ENCODE assay signal across 18 cellular contexts in genomic region chr4:125787707-125788106, GRCh38.
DNase-seq lines count a peak whose midpoint lies in the region; ATAC-seq and TF ChIP-seq lines count a peak whose summit lies in the region.
"Had no signal": no experiment of that assay in that cellular context is flagged by ENCODE, and none has a peak within 500 bp of the region (broad histone marks: within the 10 kb centered on the region; RNA-seq: fewer than 3 reads in every experiment).

No MANE protein-coding gene starts in this region.

- H3K36me3 Mint-ChIP-seq in MCF 10A (ENCODE audit: insufficient read depth, unreplicated experiment) (no peaks in the 10 kb centered on the region), endodermal cell (ENCODE audit: low read depth) (no peaks in the 10 kb centered on the region)
- H3K36me3 Mint-ChIP-seq: T-cell had no signal

- TF ChIP-seq CTCF in MCF 10A (IDR thresholded peaks at IDR 0.05; ENCODE audit: unreplicated experiment) (peak; percentile 8), breast epithelium (IDR thresholded peaks at IDR 0.05) (no peak), IMR-90 (conservative IDR thresholded peaks at IDR 0.05; ENCODE audit: low read depth, low read length) (peak; percentile 31; the same call in 1 of the 2 replicates), endodermal cell (conservative IDR thresholded peaks at IDR 0.05) (peak; percentile 29), tibial artery (IDR thresholded peaks at IDR 0.05) (no peak)

- no TSS peak for BruUV-seq in MCF 10A (replicated peaks; lab: Mats Ljungman, UMichigan)
- BruUV-seq in IMR-90 (replicated peaks; lab: Mats Ljungman, UMichigan): no TSS peak

- dilution Hi-C loops in IMR-90 (cut with HindIII; ENCODE audit: low sequenced_read_pairs, unreplicated experiment): no loop called here

- H3K9me3 Mint-ChIP-seq in MCF 10A (ENCODE audit: unreplicated experiment) (no peaks in the 10 kb centered on the region), endodermal cell (no peaks in the 10 kb centered on the region)

- in situ Hi-C loops in IMR-90 (cut with MboI; ENCODE audit: low sequenced_read_pairs): no loop called here

- no peak overlapping the region for H3K56ac ChIP-seq in IMR-90 (ENCODE audit: extremely low read depth, insufficient read depth, low read length)

- no peaks in the 10 kb centered on the region for H3K9me3 ChIP-seq in breast epithelium
- no peaks in the 10 kb centered on the region for H3K9me3 ChIP-seq in IMR-90 (ENCODE audit: control insufficient read depth, insufficient read depth, low read length)
- H3K9me3 ChIP-seq in endodermal cell (ENCODE audit: control insufficient read depth, low read length): no peaks in the 10 kb centered on the region
- H3K9me3 ChIP-seq in tibial artery: no peaks in the 10 kb centered on the region
- H3K9me3 ChIP-seq: MG63 had no signal

- H2BK20ac ChIP-seq in IMR-90 (ENCODE audit: low read depth, low read length): no peak overlapping the region

- no peak overlapping the region for H2BK120ac ChIP-seq in IMR-90 (ENCODE audit: low read depth, low read length)

- no peak overlapping the region for H4K5ac ChIP-seq in IMR-90 (ENCODE audit: low read depth, low read length)

- no peak overlapping the region for H3K14ac ChIP-seq in IMR-90 (replicated peaks; ENCODE audit: low read depth, low read length)

- no peak overlapping the region for H2AFZ ChIP-seq in IMR-90 (replicated peaks; ENCODE audit: low read length, poor library complexity)
- H2AFZ ChIP-seq: PC-9 had no signal

- H3K4me1 Mint-ChIP-seq in MCF 10A (ENCODE audit: insufficient read depth, unreplicated experiment) (no peaks in the 10 kb centered on the region), endodermal cell (peaks cover 13% of the 10 kb centered on the region)
- H3K4me1 Mint-ChIP-seq: T-cell had no signal

- H3K36me3 ChIP-seq in breast epithelium (no peaks in the 10 kb centered on the region), IMR-90 (ENCODE audit: control insufficient read depth, insufficient read depth, low read length) (no peaks in the 10 kb centered on the region), endodermal cell (ENCODE audit: control insufficient read depth, insufficient read depth, low read length) (no peaks in the 10 kb centered on the region), tibial artery (no peaks in the 10 kb centered on the region)
- H3K36me3 ChIP-seq: MG63 had no signal

- no peaks in the 10 kb centered on the region for H3K4me1 ChIP-seq in breast epithelium
- H3K4me1 ChIP-seq in IMR-90 (ENCODE audit: control insufficient read depth, insufficient read depth, low read length): no peaks in the 10 kb centered on the region
- H3K4me1 ChIP-seq in endodermal cell (ENCODE audit: control insufficient read depth, insufficient read depth, low read length): no peaks in the 10 kb centered on the region
- H3K4me1 ChIP-seq in tibial artery: no peaks in the 10 kb centered on the region

- no peak overlapping the region for H2BK15ac ChIP-seq in IMR-90 (ENCODE audit: low read depth, low read length)

- no peak overlapping the region for H3K18ac ChIP-seq in IMR-90 (ENCODE audit: low read depth, low read length)

- H3K9me1 ChIP-seq in IMR-90 (ENCODE audit: insufficient read depth, low read length): no peaks in the 10 kb centered on the region

- TF ChIP-seq POLR2A in breast epithelium (IDR thresholded peaks at IDR 0.05) (no peak), IMR-90 (IDR thresholded peaks at IDR 0.05; ENCODE audit: low read depth, low read length) (no peak)

- CTCF ChIA-PET in MCF 10A (lab: Yijun Ruan, JAX) (no interaction called here), IMR-90 (lab: Yijun Ruan, JAX) (interaction anchor here (0.6 to 1.6 kb wide), 3 partner anchors 10 to 189 kb away, joined by 3 read pairs; no protein-coding TSS in a partner anchor)

- no peaks in the 10 kb centered on the region for H3K27me3 Mint-ChIP-seq in MCF 10A (ENCODE audit: insufficient read depth, unreplicated experiment)
- H3K27me3 Mint-ChIP-seq in endodermal cell (ENCODE audit: insufficient read depth): no peaks in the 10 kb centered on the region
- H3K27me3 Mint-ChIP-seq: T-cell had no signal

- no peak overlapping the region for H3K23ac ChIP-seq in IMR-90 (ENCODE audit: low read depth, low read length)

- no peaks in the 10 kb centered on the region for H4K20me1 ChIP-seq in IMR-90 (ENCODE audit: insufficient read depth, low read length)

- H3K79me1 ChIP-seq in IMR-90 (ENCODE audit: low read depth in 1 of 2, low read length in 2 of 2): no peaks in the 10 kb centered on the region

- H3K4me2 ChIP-seq in IMR-90 (ENCODE audit: low read depth, low read length): no peak overlapping the region
- H3K4me2 ChIP-seq: PC-9 had no signal

- H3K9ac ChIP-seq in IMR-90 (ENCODE audit: low read depth, low read length) (no peak overlapping the region), endodermal cell (ENCODE audit: extremely low read depth, low read length, poor library complexity, severe bottlenecking) (no peak overlapping the region)

- H2AK9ac ChIP-seq in IMR-90 (replicated peaks; ENCODE audit: low read depth, low read length, poor library complexity): no peak overlapping the region

- no peak overlapping the region for H4K8ac ChIP-seq in IMR-90 (ENCODE audit: low read depth in 2 of 2, low read length in 2 of 2)

- H3K4me3 ChIP-seq in breast epithelium (no peak overlapping the region), IMR-90 (ENCODE audit: insufficient read depth, low read depth, low read length) (no peak overlapping the region), endodermal cell (ENCODE audit: low read length) (no peak overlapping the region), tibial artery (no peak overlapping the region)
- H3K4me3 ChIP-seq: MG63, PC-9, SK-N-MC had no signal

- TF ChIP-seq RAD21 in IMR-90 (IDR thresholded peaks at IDR 0.05; ENCODE audit: low read length): no peak

- intact Hi-C loops in MCF 10A (cut with micrococcal nuclease): no loop called here
- intact Hi-C loops in breast epithelium (cut with DNase I; ENCODE audit: low total_unique reads): no loop called here
- intact Hi-C loops in IMR-90 (cut with micrococcal nuclease): no loop called here
- intact Hi-C loops in tibial artery (cut with DNase I; ENCODE audit: low total_unique reads): no loop called here

- no peak for DNase-seq in MCF 10A (ENCODE audit: unreplicated experiment)
- no peak for DNase-seq in breast epithelium (ENCODE audit: low spot score in 2 of 2)
- DNase-seq in IMR-90: no peak
- DNase-seq in endodermal cell: no peak
- no peak for DNase-seq in DMS 273 treated with DMSO at 0.1 percent for 48 hours (lab: John Stamatoyannopoulos, UW)
- no peak for DNase-seq in NCI-H146 treated with DMSO at 0.1 percent for 48 hours (lab: John Stamatoyannopoulos, UW; ENCODE audit: unreplicated experiment)
- no peak for DNase-seq in tibial artery
- DNase-seq: AML-193, DND-41, MG63, NCI-H1105 treated with DMSO at 0.1 percent for 48 hours, NCI-H187 treated with DMSO at 0.1 percent for 48 hours, NCI-H2227 treated with DMSO at 0.1 percent for 48 hours, NCI-H524, PC-9, T-cell had no signal

- no peak for ATAC-seq in IMR-90 (ENCODE audit: low read depth)
- ATAC-seq: Right ventricle myocardium inferior, T-cell had no signal

- H3K27ac Mint-ChIP-seq in MCF 10A (ENCODE audit: low read depth, unreplicated experiment): no peak overlapping the region
- no peak overlapping the region for H3K27ac Mint-ChIP-seq in endodermal cell
- H3K27ac Mint-ChIP-seq: T-cell had no signal

- POLR2A ChIA-PET in MCF 10A (lab: Yijun Ruan, JAX): no interaction called here
- POLR2A ChIA-PET in IMR-90 (lab: Charles Lee; ENCODE audit: unreplicated experiment): no interaction called here

- H2BK5ac ChIP-seq in IMR-90 (ENCODE audit: low read depth, low read length, poor library complexity, severe bottlenecking): no peak overlapping the region

- H3K27me3 ChIP-seq in breast epithelium (no peaks in the 10 kb centered on the region), IMR-90 (ENCODE audit: control insufficient read depth, insufficient read depth, low read length) (no peaks in the 10 kb centered on the region), endodermal cell (ENCODE audit: control insufficient read depth, insufficient read depth, low read length, poor library complexity, severe bottlenecking) (no peaks in the 10 kb centered on the region), tibial artery (no peaks in the 10 kb centered on the region)
- H3K27me3 ChIP-seq: MG63 had no signal

- H3K27ac ChIP-seq in breast epithelium (no peak overlapping the region), IMR-90 (ENCODE audit: insufficient read depth, low read length) (no peak overlapping the region), endodermal cell (ENCODE audit: low read depth, low read length) (no peak overlapping the region), tibial artery (no peak overlapping the region)
- H3K27ac ChIP-seq: PC-9, SK-N-MC had no signal

- no peak overlapping the region for H4K91ac ChIP-seq in IMR-90 (ENCODE audit: insufficient read depth, low read depth, low read length)

- H2AK5ac ChIP-seq in IMR-90 (ENCODE audit: low read depth, low read length): no peak overlapping the region

- no peak overlapping the region for H3K4me3 Mint-ChIP-seq in MCF 10A (ENCODE audit: unreplicated experiment)
- no peak overlapping the region for H3K4me3 Mint-ChIP-seq in endodermal cell
- H3K4me3 Mint-ChIP-seq: T-cell had no signal

- H3K4ac ChIP-seq in IMR-90 (ENCODE audit: low read depth, low read length): no peak overlapping the region

TF ChIP-seq in IMR-90, 13 proteins besides CTCF, POLR2A, EP300 and RAD21 (continues in another document):
- TF ChIP-seq CEBPB (IDR thresholded peaks at IDR 0.05; ENCODE audit: low read depth, low read length): no peak
- no peak for TF ChIP-seq MAFK (IDR thresholded peaks at IDR 0.05; ENCODE audit: low read depth, low read length)
- no peak for TF ChIP-seq RCOR1 (IDR thresholded peaks at IDR 0.05; ENCODE audit: insufficient replicate concordance, low read length)
- no peak for TF ChIP-seq RFX5 (IDR thresholded peaks at IDR 0.05; ENCODE audit: low read depth, low read length)
- no peak for TF ChIP-seq MXI1 (IDR thresholded peaks at IDR 0.05; ENCODE audit: borderline replicate concordance, low read depth, low read length)
- no peak for TF ChIP-seq FOS (IDR thresholded peaks at IDR 0.05; ENCODE audit: low read depth, low read length)
- TF ChIP-seq SMC3 (IDR thresholded peaks at IDR 0.05; ENCODE audit: low read depth, low read length): no peak
- no peak for TF ChIP-seq USF2 (IDR thresholded peaks at IDR 0.05; ENCODE audit: low read depth, low read length)
- TF ChIP-seq MAZ (IDR thresholded peaks at IDR 0.05; ENCODE audit: borderline replicate concordance, low read depth, low read length): no peak
- TF ChIP-seq NFE2L2 (IDR thresholded peaks at IDR 0.05; ENCODE audit: low read depth, low read length): no peak
- TF ChIP-seq CHD1 (IDR thresholded peaks at IDR 0.05; ENCODE audit: low read depth, low read length): no peak

Comparison
In these comparisons a context has a peak if more than half of its experiments do, and no peak if none do; other contexts are left out.
1. CTCF ChIP-seq: peak in MCF 10A (single experiment), IMR-90 (single experiment) and endodermal cell (single experiment); none in breast epithelium (0 of 3) and tibial artery (0 of 2).